Comparison of ENCODE assay signal across 1 cellular context in genomic region chr1:234683856-234684632, GRCh38.
TF ChIP-seq lines count a peak whose summit lies in the region.

No MANE protein-coding gene starts in this region.

TF ChIP-seq in HepG2, 621 proteins besides CTCF, POLR2A, EP300 and RAD21 (continued from another document and continues in another):
- no peak; the same call in 1 of the 2 replicates for TF ChIP-seq ARID4A (CRISPR knock-in tag; IDR thresholded peaks at IDR 0.05; ENCODE audit: borderline replicate concordance)
- no peak for TF ChIP-seq SAFB2 (CRISPR knock-in tag; IDR thresholded peaks at IDR 0.05; ENCODE audit: borderline replicate concordance, low read depth)
- no peak for TF ChIP-seq ZNF124 (CRISPR knock-in tag; IDR thresholded peaks at IDR 0.05)
- peak; percentile 70 for TF ChIP-seq HNF1A (IDR thresholded peaks at IDR 0.05; ENCODE audit: low read depth)
- peak; percentile 92; the same call in 1 of the 2 replicates for TF ChIP-seq HNF1A (CRISPR knock-in tag; IDR thresholded peaks at IDR 0.05; ENCODE audit: borderline replicate concordance)
- TF ChIP-seq EED (CRISPR knock-in tag; IDR thresholded peaks at IDR 0.05): no peak
- TF ChIP-seq HOXD1 (CRISPR knock-in tag; IDR thresholded peaks at IDR 0.05): 0 out of 2 replicates have a peak, but pooled peaks have one; percentile 67
- no peak; the same call in 1 of the 2 replicates for TF ChIP-seq ZNF558 (CRISPR knock-in tag; IDR thresholded peaks at IDR 0.05; ENCODE audit: borderline replicate concordance)
- TF ChIP-seq ERF (CRISPR knock-in tag; IDR thresholded peaks at IDR 0.05): peak; percentile 76
- peak; percentile 100 for TF ChIP-seq ESRRA (CRISPR knock-in tag; IDR thresholded peaks at IDR 0.05; ENCODE audit: low read depth)
- no peak for TF ChIP-seq THYN1 (CRISPR knock-in tag; IDR thresholded peaks at IDR 0.05; ENCODE audit: borderline replicate concordance, low read depth)
- no peak for TF ChIP-seq RFX5 (IDR thresholded peaks at IDR 0.05; ENCODE audit: low read depth, low read length)
- no peak for TF ChIP-seq GRHL1 (CRISPR knock-in tag; conservative IDR thresholded peaks at IDR 0.05)
- no peak for TF ChIP-seq ZNF251 (CRISPR knock-in tag; IDR thresholded peaks at IDR 0.05)
- TF ChIP-seq SMAD3 (CRISPR knock-in tag; IDR thresholded peaks at IDR 0.05): peak; percentile 97
- TF ChIP-seq KDM3A (CRISPR knock-in tag; IDR thresholded peaks at IDR 0.05; ENCODE audit: low read depth): peak; percentile 74; the same call in 1 of the 2 replicates
- peak; percentile 91 for TF ChIP-seq SOX13 (IDR thresholded peaks at IDR 0.05)
- peak in 1 of 2 experiments; percentile 98; a peak in 2 of 4 replicates for TF ChIP-seq SOX13 (CRISPR knock-in tag; conservative IDR thresholded peaks at IDR 0.05 in 1 of 2, IDR thresholded peaks at IDR 0.05 in 1 of 2)
- TF ChIP-seq ATF7-NPFF (CRISPR knock-in tag; IDR thresholded peaks at IDR 0.05; ENCODE audit: low read depth): no peak
- peak; percentile 38 for TF ChIP-seq ZNF18 (CRISPR knock-in tag; IDR thresholded peaks at IDR 0.05; ENCODE audit: insufficient replicate concordance)
- peak; percentile 48; the same call in 1 of the 2 replicates for TF ChIP-seq GABPB1 (CRISPR knock-in tag; IDR thresholded peaks at IDR 0.05)
- peak; percentile 95 for TF ChIP-seq SALL1 (CRISPR knock-in tag; IDR thresholded peaks at IDR 0.05)
- peak; percentile 87 for TF ChIP-seq ZBTB34 (CRISPR knock-in tag; IDR thresholded peaks at IDR 0.05)
- TF ChIP-seq KAT2B (IDR thresholded peaks at IDR 0.05; ENCODE audit: borderline replicate concordance, low read depth, low read length): no peak
- TF ChIP-seq ZNF775 (CRISPR knock-in tag; IDR thresholded peaks at IDR 0.05; ENCODE audit: borderline replicate concordance): peak; percentile 63; the same call in 1 of the 2 replicates
- no peak for TF ChIP-seq PHB2 (IDR thresholded peaks at IDR 0.05; ENCODE audit: partially characterized antibody)
- TF ChIP-seq ZNF83 (CRISPR knock-in tag; IDR thresholded peaks at IDR 0.05; ENCODE audit: borderline replicate concordance): no peak
- no peak for TF ChIP-seq CREBL2 (CRISPR knock-in tag; IDR thresholded peaks at IDR 0.05; ENCODE audit: borderline replicate concordance)
- no peak for TF ChIP-seq NFYC (CRISPR knock-in tag; IDR thresholded peaks at IDR 0.05)
- TF ChIP-seq ZNF788 (CRISPR knock-in tag; IDR thresholded peaks at IDR 0.05; ENCODE audit: borderline replicate concordance): peak; percentile 64; the same call in 1 of the 2 replicates
- no peak for TF ChIP-seq ZNF510 (CRISPR knock-in tag; IDR thresholded peaks at IDR 0.05; ENCODE audit: low read depth)
- TF ChIP-seq ASH2L (IDR thresholded peaks at IDR 0.05; ENCODE audit: insufficient read length, low read depth, low read length): peak; percentile 51
- TF ChIP-seq ATRX (CRISPR knock-in tag; IDR thresholded peaks at IDR 0.05; ENCODE audit: borderline replicate concordance): no peak
- 0 out of 2 replicates have a peak, but pooled peaks have one; percentile 60 for TF ChIP-seq ZHX2 (IDR thresholded peaks at IDR 0.05; ENCODE audit: low read depth)
- TF ChIP-seq ZHX2 (CRISPR knock-in tag; IDR thresholded peaks at IDR 0.05; ENCODE audit: borderline replicate concordance): no peak
- TF ChIP-seq ZNF234 (CRISPR knock-in tag; conservative IDR thresholded peaks at IDR 0.05): no peak
- no peak for TF ChIP-seq TRAFD1 (CRISPR knock-in tag; IDR thresholded peaks at IDR 0.05; ENCODE audit: borderline replicate concordance)
- no peak for TF ChIP-seq HNRNPLL (IDR thresholded peaks at IDR 0.05; ENCODE audit: low read depth, low read length, poor library complexity, severe bottlenecking)
- no peak for TF ChIP-seq PRPF4 (IDR thresholded peaks at IDR 0.05; ENCODE audit: low read depth, low read length, poor library complexity, severe bottlenecking)
- no peak for TF ChIP-seq PAX8 (CRISPR knock-in tag; IDR thresholded peaks at IDR 0.05; ENCODE audit: borderline replicate concordance)
